1 cellular context compared by ENCODE assay signal in genomic region chr2:10395893-10396292, GRCh38.
TF ChIP-seq lines count a peak whose summit lies in the region.

No MANE protein-coding gene starts in this region.

TF ChIP-seq in WTC11, 78 proteins besides CTCF, POLR2A, EP300 and RAD21 (continued from another document):
- no peak for TF ChIP-seq STAT6 (CRISPR knock-in tag; conservative IDR thresholded peaks at IDR 0.05; ENCODE audit: low read depth)
- no peak for TF ChIP-seq KAT7 (CRISPR knock-in tag; IDR thresholded peaks at IDR 0.05; ENCODE audit: borderline replicate concordance)
- TF ChIP-seq ZNF219 (CRISPR knock-in tag; IDR thresholded peaks at IDR 0.05; ENCODE audit: borderline replicate concordance): no peak
- no peak for TF ChIP-seq TEAD4 (CRISPR knock-in tag; IDR thresholded peaks at IDR 0.05)
- no peak for TF ChIP-seq ZNF416 (CRISPR knock-in tag; IDR thresholded peaks at IDR 0.05)
- TF ChIP-seq ESRRA (CRISPR knock-in tag; IDR thresholded peaks at IDR 0.05; ENCODE audit: borderline replicate concordance): no peak
- TF ChIP-seq RORB (CRISPR knock-in tag; IDR thresholded peaks at IDR 0.05): no peak
- TF ChIP-seq ATF3 (CRISPR knock-in tag; conservative IDR thresholded peaks at IDR 0.05): no peak
- no peak for TF ChIP-seq CREM (CRISPR knock-in tag; IDR thresholded peaks at IDR 0.05)
- no peak for TF ChIP-seq FOXP1 (CRISPR knock-in tag; IDR thresholded peaks at IDR 0.05; ENCODE audit: borderline replicate concordance)
- no peak for TF ChIP-seq PRDM15 (CRISPR knock-in tag; IDR thresholded peaks at IDR 0.05)
- TF ChIP-seq ATF6 (CRISPR knock-in tag; IDR thresholded peaks at IDR 0.05): no peak
